In the genomic region with DNA sequence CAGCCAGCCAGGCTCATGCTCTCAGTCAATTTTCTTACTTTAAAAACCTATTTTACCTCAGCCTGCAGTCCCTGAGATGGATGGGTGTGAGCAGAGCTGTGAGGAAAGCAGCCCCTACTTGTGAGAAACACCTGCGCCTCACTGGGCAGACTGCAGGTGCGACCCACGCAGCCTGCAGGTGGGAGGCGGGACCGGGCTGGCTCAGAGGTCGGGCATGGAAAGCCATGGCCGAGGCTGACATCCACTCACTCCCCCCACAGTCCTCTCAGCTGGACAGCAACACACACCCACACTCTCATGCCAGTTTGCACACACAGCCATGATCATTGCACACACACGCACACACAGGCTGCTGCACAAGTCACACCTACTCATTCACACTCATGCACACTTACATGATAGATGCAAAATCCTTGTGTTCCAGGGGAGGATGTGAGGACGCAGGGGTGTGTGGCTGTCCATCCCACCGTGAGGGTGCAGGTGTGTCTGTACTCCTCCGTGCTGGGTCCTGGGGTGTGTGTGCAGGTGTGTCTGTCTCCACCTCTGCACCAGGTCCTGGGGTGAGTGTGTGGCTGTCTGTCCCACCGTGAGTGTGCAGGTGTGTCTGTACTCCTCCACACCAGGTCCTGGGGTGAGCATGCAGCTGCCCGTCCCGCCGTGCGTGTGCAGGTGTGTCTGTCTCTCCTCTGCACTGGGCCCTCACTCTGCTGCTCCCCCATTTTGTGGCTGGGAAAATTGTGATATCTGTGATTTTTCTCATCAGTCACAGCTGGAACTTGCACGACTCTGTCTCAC, we compare ENCODE assay signal across 21 cellular contexts.
DNase-seq lines count a peak whose midpoint lies in the region; ATAC-seq, FAIRE-seq and TF ChIP-seq lines count a peak whose summit lies in the region.
"Had no signal": no experiment of that assay in that cellular context is flagged by ENCODE, and none has a peak within 500 bp of the region (broad histone marks: within the 10 kb centered on the region; RNA-seq: fewer than 3 reads in every experiment).

No MANE protein-coding gene starts in this region.

- no peak overlapping the region for H3K23ac ChIP-seq in H1 (ENCODE audit: insufficient read length)
- H3K23ac ChIP-seq in mesenchymal stem cell (ENCODE audit: low read length in 2 of 2): no peak overlapping the region

- H3K9me3 Mint-ChIP-seq in activated T-cell treated with anti-CD3 and anti-CD28 coated beads, Interleukin-2, amount 50 U/mL, for 4 hours: no peaks in the 10 kb centered on the region

- H3K4me2 ChIP-seq in H1 (ENCODE audit: insufficient read depth in 1 of 2, low read depth in 2 of 2, low read length in 2 of 2): no peak overlapping the region
- H3K4me2 ChIP-seq in mesenchymal stem cell (ENCODE audit: low read length, poor library complexity, severe bottlenecking): no peak overlapping the region
- H3K4me2 ChIP-seq: A549 had no signal

- no peaks in the 10 kb centered on the region for H3K9me3 ChIP-seq in H1 (ENCODE audit: insufficient read depth in 2 of 2, low read depth in 1 of 2, low read length in 1 of 2)
- H3K9me3 ChIP-seq in mesenchymal stem cell (ENCODE audit: control insufficient read depth, low read length): no peaks in the 10 kb centered on the region
- no peaks in the 10 kb centered on the region for H3K9me3 ChIP-seq in upper lobe of right lung
- H3K9me3 ChIP-seq: A549, MG63 had no signal

- H3K27me3 ChIP-seq in H1 (replicated peaks in 1 of 4; ENCODE audit: control insufficient read depth in 3 of 4, extremely low read depth in 1 of 4, insufficient read depth in 3 of 4, low read length in 3 of 4): peaks cover 5 to 35% (median 21%) of the 10 kb centered on the region in 4 experiments
- H3K27me3 ChIP-seq in mesenchymal stem cell (ENCODE audit: control insufficient read depth in 1 of 2, insufficient read depth in 1 of 2, low read length in 2 of 2): peaks cover 64 to 99% of the 10 kb centered on the region in 2 experiments
- peaks cover 45% of the 10 kb centered on the region for H3K27me3 ChIP-seq in upper lobe of right lung
- H3K27me3 ChIP-seq: MG63 had no signal

- H3K4me3 ChIP-seq in H1 (ENCODE audit: extremely low read depth in 1 of 4, insufficient read depth in 2 of 4, low read depth in 3 of 4, low read length in 4 of 4) (no peak overlapping the region), mesenchymal stem cell (ENCODE audit: insufficient read depth in 1 of 2, low read depth in 1 of 2, low read length in 2 of 2) (no peak overlapping the region), upper lobe of right lung (no peak overlapping the region)
- H3K4me3 ChIP-seq: A549, MG63 had no signal

- H2BK5ac ChIP-seq in H1 (ENCODE audit: low read depth, low read length): no peak overlapping the region
- H2BK5ac ChIP-seq in mesenchymal stem cell (ENCODE audit: low read depth, low read length, poor library complexity, severe bottlenecking): no peak overlapping the region

- no peak overlapping the region for H2BK15ac ChIP-seq in H1 (ENCODE audit: low read length)
- no peak overlapping the region for H2BK15ac ChIP-seq in mesenchymal stem cell (ENCODE audit: low read depth, poor library complexity, severe bottlenecking)

- TF ChIP-seq POLR2A in H1 (IDR thresholded peaks at IDR 0.05; ENCODE audit: control extremely low read depth in 1 of 2, low read depth in 2 of 2, low read length in 2 of 2): no peak

- H3K4me3 Mint-ChIP-seq in activated T-cell treated with anti-CD3 and anti-CD28 coated beads, Interleukin-2, amount 50 U/mL, for 4 hours: no peak overlapping the region

- CTCF ChIA-PET in H1 (lab: Charles Lee; ENCODE audit: partially characterized antibody): interaction anchor here (1.1 kb wide), 1 partner anchor 13 kb away, joined by 3 read pairs; no protein-coding TSS in a partner anchor

- no peak overlapping the region for H3K18ac ChIP-seq in H1 (ENCODE audit: extremely low read depth, low read length)
- no peak overlapping the region for H3K18ac ChIP-seq in mesenchymal stem cell (ENCODE audit: low read depth in 1 of 2, low read length in 2 of 2)

- no peak overlapping the region; a peak in 1 of 7 replicates for H3K9ac ChIP-seq in H1 (replicated peaks in 1 of 4; ENCODE audit: extremely low read depth in 1 of 4, low read depth in 3 of 4, low read length in 3 of 4)
- H3K9ac ChIP-seq in mesenchymal stem cell (ENCODE audit: low read length): no peak overlapping the region

- no peak for TF ChIP-seq EP300 in H1 (IDR thresholded peaks at IDR 0.05; ENCODE audit: borderline replicate concordance in 1 of 2, low read depth in 2 of 2, low read length in 2 of 2)

- peaks cover 12% of the 10 kb centered on the region for H3K27me3 Mint-ChIP-seq in activated T-cell treated with anti-CD3 and anti-CD28 coated beads, Interleukin-2, amount 50 U/mL, for 4 hours (ENCODE audit: low read depth)

- peaks cover 0 to 11% of the 10 kb centered on the region in 2 experiments for H4K20me1 ChIP-seq in H1 (replicated peaks in 1 of 2; ENCODE audit: control insufficient read depth in 1 of 2, insufficient read depth in 2 of 2, low read length in 2 of 2)

- H2BK120ac ChIP-seq in H1 (replicated peaks; ENCODE audit: low read depth, low read length) (no peak overlapping the region), mesenchymal stem cell (ENCODE audit: low read depth, low read length) (no peak overlapping the region)

- TF ChIP-seq RAD21 in H1 (IDR thresholded peaks at IDR 0.05 in 1 of 2, conservative IDR thresholded peaks at IDR 0.05 in 1 of 2; ENCODE audit: low read depth in 2 of 2, low read length in 2 of 2): no peak

- no peaks in the 10 kb centered on the region for H3K79me2 ChIP-seq in H1 (ENCODE audit: control insufficient read depth in 1 of 2, insufficient read depth in 2 of 2, low read length in 2 of 2)

- H4K5ac ChIP-seq in H1 (ENCODE audit: insufficient read length, low read depth, low read length): no peak overlapping the region

- ATAC-seq in activated T-cell treated with anti-CD3 and anti-CD28 coated beads, Interleukin-2, amount 50 U/mL, for 4 hours: no peak
- peak; percentile 23 for ATAC-seq in upper lobe of right lung
- ATAC-seq in GM21723 (IDR thresholded peaks at IDR 0.05; ENCODE audit: unreplicated experiment): no peak
- ATAC-seq: A549 had no signal

- no peak overlapping the region for H3K14ac ChIP-seq in H1 (ENCODE audit: insufficient read length)
- H3K14ac ChIP-seq in mesenchymal stem cell (ENCODE audit: low read length in 2 of 2): no peak overlapping the region

- H4K91ac ChIP-seq in H1 (replicated peaks; ENCODE audit: insufficient read length, low read length) (no peak overlapping the region), mesenchymal stem cell (ENCODE audit: low read length) (peak overlapping the region; percentile 47)

- DNase-seq in activated T-cell treated with anti-CD3 and anti-CD28 coated beads, Interleukin-2, amount 50 U/mL, for 1 hour: peak; percentile 8
- DNase-seq in activated T-cell treated with anti-CD3 and anti-CD28 coated beads, Interleukin-2, amount 50 U/mL, for 4 hours: no peak
- no peak for DNase-seq in H1 (ENCODE audit: low read depth in 1 of 2, low spot score in 2 of 2)
- DNase-seq in mesenchymal stem cell: no peak
- DNase-seq in upper lobe of right lung: peak; percentile 56
- no peak for DNase-seq in RCC 7860 (ENCODE audit: low spot score)
- no peak for DNase-seq in NCI-H1436 (lab: John Stamatoyannopoulos, UW)
- DNase-seq: COR-L47; DMS153; EL; MG63; NCI-H1092 treated with DMSO at 0.1 percent for 48 hours; NCI-H187 treated with DMSO at 0.1 percent for 48 hours; NCI-H2227 treated with DMSO at 0.1 percent for 48 hours; NCI-H524 treated with DMSO at 0.1 percent for 48 hours; NK-92 treated with Interleukin-12 subunit alpha and Interleukin-12 subunit beta, amount 100 ng/mL, for 24 hours; OCI-M1 had no signal

- H2BK12ac ChIP-seq in H1 (ENCODE audit: low read depth, low read length) (peak overlapping the region; percentile 33; the same call in 1 of the 2 replicates), mesenchymal stem cell (ENCODE audit: low read length in 2 of 2) (no peak overlapping the region)

- H3K4ac ChIP-seq in H1 (replicated peaks; ENCODE audit: insufficient read length, low read depth, low read length) (no peak overlapping the region), mesenchymal stem cell (ENCODE audit: low read depth in 1 of 2, low read length in 2 of 2) (no peak overlapping the region)

- no peak overlapping the region for H2BK20ac ChIP-seq in H1 (ENCODE audit: low read length)

- H3K79me1 ChIP-seq in H1 (ENCODE audit: low read depth, low read length) (no peaks in the 10 kb centered on the region), mesenchymal stem cell (replicated peaks; ENCODE audit: low read length, poor library complexity, severe bottlenecking) (no peaks in the 10 kb centered on the region)

- POLR2A ChIA-PET in H1 (lab: Charles Lee; ENCODE audit: partially characterized antibody): no interaction called here

- H4K8ac ChIP-seq in H1 (ENCODE audit: extremely low read depth, insufficient read depth, low read length) (no peak overlapping the region; the same call in 1 of the 2 replicates), mesenchymal stem cell (ENCODE audit: low read length) (peak overlapping the region; percentile 20)

- no peak overlapping the region for H3K56ac ChIP-seq in H1 (replicated peaks; ENCODE audit: insufficient read length, low read depth, low read length)

- H2AFZ ChIP-seq in H1 (ENCODE audit: low read length) (no peak overlapping the region), mesenchymal stem cell (ENCODE audit: low read depth, low read length) (no peak overlapping the region)

- FAIRE-seq in H1 (lab: Jason Lieb, UNC) (no peak), RCC 7860 (lab: Jason Lieb, UNC) (no peak)
- FAIRE-seq: A549 had no signal

- intact Hi-C loops in upper lobe of right lung (cut with DNase I): no loop called here

- no peaks in the 10 kb centered on the region for H3K36me3 Mint-ChIP-seq in activated T-cell treated with anti-CD3 and anti-CD28 coated beads, Interleukin-2, amount 50 U/mL, for 4 hours (ENCODE audit: insufficient read depth)

- peaks cover 0 to 3% (median 0%) of the 10 kb centered on the region in 4 experiments; a peak in 1 of 7 replicates for H3K4me1 ChIP-seq in H1 (replicated peaks in 1 of 4; ENCODE audit: control insufficient read depth in 3 of 4, insufficient read depth in 4 of 4, low read length in 3 of 4)
- peaks cover 8% of the 10 kb centered on the region for H3K4me1 ChIP-seq in mesenchymal stem cell (ENCODE audit: control insufficient read depth, insufficient read depth, low read depth, low read length)
- no peaks in the 10 kb centered on the region for H3K4me1 ChIP-seq in upper lobe of right lung
- H3K4me1 ChIP-seq: A549 had no signal

- no peak overlapping the region for H3K27ac ChIP-seq in H1 (ENCODE audit: low read depth, low read length)
- no peak overlapping the region for H3K27ac ChIP-seq in mesenchymal stem cell (ENCODE audit: low read length, poor library complexity, severe bottlenecking)
- H3K27ac ChIP-seq in upper lobe of right lung: no peak overlapping the region
- H3K27ac ChIP-seq: A549, C4-2B, RWPE1 had no signal

- TF ChIP-seq CTCF in H1 (IDR thresholded peaks at IDR 0.05; ENCODE audit: control extremely low read depth in 1 of 3, insufficient read depth in 1 of 3, low read depth in 1 of 3, low read length in 3 of 3) (no peak), upper lobe of right lung (IDR thresholded peaks at IDR 0.05) (no peak)

- H3K23me2 ChIP-seq in H1 (ENCODE audit: low read depth, low read length): no peaks in the 10 kb centered on the region

- H3K4me1 Mint-ChIP-seq in activated T-cell treated with anti-CD3 and anti-CD28 coated beads, Interleukin-2, amount 50 U/mL, for 4 hours (ENCODE audit: low read depth): peaks cover 34% of the 10 kb centered on the region

- H2AK5ac ChIP-seq in H1 (ENCODE audit: low read depth, low read length) (0 out of 2 replicates have a peak overlapping the region, but pooled peaks have one; percentile 82), mesenchymal stem cell (ENCODE audit: low read length, severe bottlenecking) (no peak overlapping the region)

- WGBS in H1 (ENCODE audit: extremely low coverage in 1 of 2, insufficient coverage in 1 of 2, insufficient read length in 1 of 2, insufficient replicate concordance in 2 of 2, low coverage in 1 of 2, low lambda C conversion rate in 2 of 2, missing lambda C conversion rate in 1 of 2), 2 experiments: 76% methylated on average over 17 of the region's 17 CpGs; no CpG with 5 or more reads in 1 of the 2 experiments
- 88% methylated on average over 17 of the region's 17 CpGs for WGBS in mesenchymal stem cell

- H3K36me3 ChIP-seq in H1 (ENCODE audit: control insufficient read depth in 2 of 4, insufficient read depth in 4 of 4, low read length in 3 of 4) (no peaks in the 10 kb centered on the region), mesenchymal stem cell (ENCODE audit: control insufficient read depth in 1 of 2, insufficient read depth in 2 of 2, low read depth in 1 of 2, low read length in 2 of 2) (no peaks in the 10 kb centered on the region), upper lobe of right lung (no peaks in the 10 kb centered on the region)
- H3K36me3 ChIP-seq: MG63 had no signal

Comparison
In these comparisons a context has a peak if more than half of its experiments do, and no peak if none do; other contexts are left out.
1. DNase-seq: peak in activated T-cell treated with anti-CD3 and anti-CD28 coated beads, Interleukin-2, amount 50 U/mL, for 1 hour (single experiment) and upper lobe of right lung (single experiment); none in activated T-cell treated with anti-CD3 and anti-CD28 coated beads, Interleukin-2, amount 50 U/mL, for 4 hours (single experiment), H1 (0 of 2), mesenchymal stem cell (single experiment), RCC 7860 (single experiment) and NCI-H1436 (single experiment).